Comparison of ENCODE assay signal across 1 cellular context in genomic region chr10:74072503-74072902, GRCh38.
TF ChIP-seq lines count a peak whose summit lies in the region.

No MANE protein-coding gene starts in this region.

TF ChIP-seq in endothelial cell of umbilical vein, 7 proteins besides CTCF, POLR2A, EP300 and RAD21:
- TF ChIP-seq POLR2AphosphoS5 (IDR thresholded peaks at IDR 0.05; ENCODE audit: insufficient read depth, low read depth, low read length): no peak
- no peak for TF ChIP-seq EZH2 (IDR thresholded peaks at IDR 0.05; ENCODE audit: borderline replicate concordance, low read depth, low read length, severe bottlenecking)
- TF ChIP-seq GATA2 (IDR thresholded peaks at IDR 0.05; ENCODE audit: insufficient read depth, insufficient read length, low read depth, low read length): no peak
- TF ChIP-seq MAX (IDR thresholded peaks at IDR 0.05; ENCODE audit: insufficient read depth, insufficient read length): no peak
- no peak for TF ChIP-seq FOS (IDR thresholded peaks at IDR 0.05; ENCODE audit: borderline replicate concordance, insufficient read depth, low read length)
- no peak for TF ChIP-seq MYC (IDR thresholded peaks at IDR 0.05; ENCODE audit: low read depth, low read length)
- TF ChIP-seq JUN (IDR thresholded peaks at IDR 0.05; ENCODE audit: borderline replicate concordance, insufficient read depth, insufficient read length, low read depth): no peak
